In the genomic region with DNA sequence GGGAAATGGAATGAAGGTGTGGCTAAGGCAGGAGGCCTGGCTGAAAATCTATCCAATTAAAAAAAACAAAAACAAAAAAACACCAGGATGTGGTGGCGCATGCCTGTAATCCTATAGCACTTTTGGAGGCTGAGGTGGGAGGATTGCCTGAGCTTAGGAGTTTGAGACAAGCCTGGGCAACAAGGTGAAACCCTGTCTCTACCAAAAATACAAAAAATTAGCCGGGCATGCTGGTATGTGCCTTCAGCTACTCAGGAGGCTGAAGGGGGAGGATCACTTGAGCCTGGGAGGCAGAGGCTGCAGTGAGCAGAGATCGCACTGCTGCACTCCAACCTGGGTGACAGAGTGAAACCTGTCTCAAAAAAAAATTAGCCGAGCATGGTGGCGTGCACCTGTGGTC, we compare ENCODE assay signal across 19 cellular contexts. TPM values are rescaled to one million over a fixed set of nuclear protein-coding genes. Genes with fewer than 3 reads are reported as not detected.
DNase-seq lines count a peak whose midpoint lies in the region; ATAC-seq, FAIRE-seq and TF ChIP-seq lines count a peak whose summit lies in the region.
"Had no signal": no experiment of that assay in that cellular context is flagged by ENCODE, and none has a peak within 500 bp of the region (broad histone marks: within the 10 kb centered on the region; RNA-seq: fewer than 3 reads in every experiment).

No MANE protein-coding gene starts in this region.

- ATAC-seq in GM23338 (no peak), K562 (no peak)

- TF ChIP-seq CTCF in 22Rv1 (IDR thresholded peaks at IDR 0.05) (no peak), GM23338 (conservative IDR thresholded peaks at IDR 0.05; ENCODE audit: low read depth in 2 of 2) (no peak), K562 (IDR thresholded peaks at IDR 0.05 in 2 of 3, conservative IDR thresholded peaks at IDR 0.05 in 1 of 3; ENCODE audit: insufficient read depth in 2 of 3, low read depth in 1 of 3, low read length in 3 of 3) (no peak), nephron progenitor cell (IDR thresholded peaks at IDR 0.05) (no peak)

- H3K4me1 ChIP-seq in GM23338 (ENCODE audit: insufficient read depth): peaks cover 4% of the 10 kb centered on the region; the same call in 1 of the 2 replicates
- H3K4me1 ChIP-seq in K562 (replicated peaks in 1 of 2; ENCODE audit: control insufficient read depth in 2 of 2, insufficient read depth in 2 of 2, low read length in 2 of 2): no peaks in the 10 kb centered on the region
- H3K4me1 ChIP-seq: HAP-1 had no signal

- no peak for TF ChIP-seq POLR2A in K562 (conservative IDR thresholded peaks at IDR 0.05)

- no TSS peak for BruUV-seq in K562 (replicated peaks; lab: Mats Ljungman, UMichigan)

- TF ChIP-seq RAD21 in K562 (CRISPR knock-in tag; conservative IDR thresholded peaks at IDR 0.05 in 1 of 2, IDR thresholded peaks at IDR 0.05 in 1 of 2): no peak

- H3K4me3 ChIP-seq in GM23338: no peak overlapping the region
- H3K4me3 ChIP-seq in K562: no peak overlapping the region
- H3K4me3 ChIP-seq: HAP-1 had no signal

- no peak overlapping the region for H2AFZ ChIP-seq in GM23338
- no peak overlapping the region for H2AFZ ChIP-seq in K562 (ENCODE audit: low read depth, low read length)

- no peaks in the 10 kb centered on the region for H3K9me1 ChIP-seq in K562 (ENCODE audit: control insufficient read depth, insufficient read depth, low read length)

- H3K4me1 Mint-ChIP-seq in GM23338 (peaks cover 10% of the 10 kb centered on the region), nephron progenitor cell (peaks cover 10% of the 10 kb centered on the region)

- 91% methylated on average over 5 of the region's 5 CpGs for WGBS in K562 (ENCODE audit: insufficient coverage, low coverage, missing lambda C conversion rate)

- CTCF ChIA-PET in K562 (lab: Yijun Ruan, JAX; ENCODE audit: low intra/inter-chr PET ratio): no interaction called here

- H3K9ac ChIP-seq in K562 (ENCODE audit: insufficient read depth in 1 of 2, low read depth in 2 of 2, low read length in 2 of 2): no peak overlapping the region

- no peaks in the 10 kb centered on the region for H3K27me3 Mint-ChIP-seq in GM23338 (ENCODE audit: insufficient read depth, low read depth, poor library complexity)
- no peaks in the 10 kb centered on the region for H3K27me3 Mint-ChIP-seq in nephron progenitor cell (ENCODE audit: low read depth, poor library complexity)
- H3K27me3 Mint-ChIP-seq: CD4-positive, alpha-beta T cell had no signal

- H4K20me1 ChIP-seq in GM23338 (replicated peaks; ENCODE audit: insufficient read depth): peaks cover 44% of the 10 kb centered on the region
- peaks cover 16% of the 10 kb centered on the region; the same call in 1 of the 2 replicates for H4K20me1 ChIP-seq in K562 (replicated peaks; ENCODE audit: control insufficient read depth, insufficient read depth, low read length)

- H3K4me2 ChIP-seq in GM23338: no peak overlapping the region
- H3K4me2 ChIP-seq in K562 (ENCODE audit: insufficient read depth, low read length): no peak overlapping the region

- in situ Hi-C loops in K562 (cut with MboI): no loop called here

- POLR2A ChIA-PET in K562 (lab: Yijun Ruan, JAX): interaction anchor here (0.7 to 2.2 kb wide), 3 partner anchors 9 to 19 kb away, joined by 3 to 6 read pairs (median 4); no protein-coding TSS in a partner anchor

- no peak for FAIRE-seq in K562 (lab: Jason Lieb, UNC)
- FAIRE-seq: A204.1 had no signal

- H3K36me3 Mint-ChIP-seq in GM23338 (ENCODE audit: low read depth) (peaks cover 38% of the 10 kb centered on the region), nephron progenitor cell (ENCODE audit: low read depth) (peaks cover 55% of the 10 kb centered on the region)

- intact Hi-C loops in K562 (cut with micrococcal nuclease): no loop called here

- H3K36me3 ChIP-seq in GM23338 (ENCODE audit: insufficient read depth) (peaks cover 12% of the 10 kb centered on the region), K562 (ENCODE audit: control insufficient read depth, insufficient read depth, low read length) (peaks cover 65% of the 10 kb centered on the region)

- H3K9me3 Mint-ChIP-seq in GM23338: no peaks in the 10 kb centered on the region
- no peaks in the 10 kb centered on the region for H3K9me3 Mint-ChIP-seq in nephron progenitor cell
- H3K9me3 Mint-ChIP-seq: CD4-positive, alpha-beta T cell had no signal

- H3K27me3 ChIP-seq in GM23338 (ENCODE audit: insufficient read depth): no peaks in the 10 kb centered on the region
- no peaks in the 10 kb centered on the region for H3K27me3 ChIP-seq in K562 (ENCODE audit: control insufficient read depth in 2 of 2, insufficient read depth in 2 of 2, low read length in 2 of 2)

- no peaks in the 10 kb centered on the region for H3K9me3 ChIP-seq in K562 (replicated peaks; ENCODE audit: control insufficient read depth, insufficient read depth, low read depth, low read length)
- H3K9me3 ChIP-seq: HAP-1 had no signal

- H3K27ac Mint-ChIP-seq in GM23338: no peak overlapping the region
- peak overlapping the region; percentile 95 for H3K27ac Mint-ChIP-seq in nephron progenitor cell
- H3K27ac Mint-ChIP-seq: CD4-positive, alpha-beta T cell had no signal

- peak overlapping the region; percentile 79 for H3K27ac ChIP-seq in 22Rv1
- peak overlapping the region; percentile 45; the same call in 1 of the 2 replicates for H3K27ac ChIP-seq in GM23338 (ENCODE audit: low read depth)
- no peak overlapping the region for H3K27ac ChIP-seq in K562 (ENCODE audit: extremely low read depth, low read depth, low read length)
- H3K27ac ChIP-seq: C4-2B, HL-60 had no signal

- no peak for TF ChIP-seq EP300 in K562 (IDR thresholded peaks at IDR 0.05; ENCODE audit: low read length)

- H3K9me2 ChIP-seq in GM23338 (ENCODE audit: insufficient read depth): no peaks in the 10 kb centered on the region

- H3F3A ChIP-seq in GM23338 (replicated peaks; ENCODE audit: low read depth): 0 out of 2 replicates have a peak, but pooled peaks cover 3% of the 10 kb centered on the region

- H3K4me3 Mint-ChIP-seq in GM23338: no peak overlapping the region
- H3K4me3 Mint-ChIP-seq in nephron progenitor cell: no peak overlapping the region
- H3K4me3 Mint-ChIP-seq: CD4-positive, alpha-beta T cell had no signal

- DNase-seq in GM23338 (ENCODE audit: low spot score) (no peak), K562 (ENCODE audit: extremely low read depth in 1 of 4, low spot score in 3 of 4) (no peak), nephron progenitor cell (no peak), hepatic stellate cell (ENCODE audit: low spot score) (no peak), NCI-H187 treated with DMSO at 0.1 percent for 48 hours (lab: John Stamatoyannopoulos, UW) (no peak), AG08395 (ENCODE audit: low spot score) (no peak)
- DNase-seq: ACHN; AML-193; CD4-positive, alpha-beta T cell; DMS153; DMS79; GF-D8; IMR-90; KBM-7 had no signal

- H3K79me2 ChIP-seq in GM23338 (replicated peaks; ENCODE audit: insufficient read depth): peaks cover 74% of the 10 kb centered on the region
- H3K79me2 ChIP-seq in K562 (ENCODE audit: control insufficient read depth, insufficient read depth, low read length): peaks cover 50% of the 10 kb centered on the region; the same call in 2 of the 3 replicates

RNA-seq across cellular contexts. Expression of a gene that starts 21.1 kb away (rescaled TPM):
- total RNA-seq in GM23338 (2014; rRNA removed; shearing (Covaris generic)): 120 and 128 TPM in 2 replicates
- polyA plus RNA-seq in GM23338 (2016; fragmentation: Nextera tagmentation; extraction: Ambion mirVana) (62.4 and 69.0 TPM in 2 replicates), K562 (2011; rRNA removed) (140 and 170 TPM in 2 replicates), K562 (2014; fragmentation: Illumina TruSeq; extraction: Trizol) (108 and 122 TPM in 2 replicates), K562 (2014; fragmentation: Nextera tagmentation; extraction: Ambion mirVana) (10 to 100 TPM; 38.9 to 59.0 TPM), K562 (2014; rRNA removed) (144 and 164 TPM in 2 replicates)
- total RNA-seq in K562 (2011; cell fraction: chromatin; rRNA removed; ENCODE audit: low replicate concordance): 153 and 249 TPM in 2 replicates
- total RNA-seq in K562 (2011; cell fraction: nucleolus; rRNA removed): 152 and 167 TPM in 2 replicates
- 169 and 188 TPM in 2 replicates for total RNA-seq in K562 (2011; cell fraction: nucleoplasm; rRNA removed)
- total RNA-seq in K562 (2014; rRNA removed) (142 and 188 TPM in 2 replicates), K562 (2014; rRNA removed; fragmentation: Illumina TruSeq; extraction: Trizol) (60.4 and 81.2 TPM in 2 replicates), K562 (2015; rRNA removed; fragmentation: Illumina TruSeq; extraction: Trizol) (124 and 128 TPM in 2 replicates), K562 (2021) (120 TPM in 2 replicates)
- 244 and 362 TPM in 2 replicates for polyA plus RNA-seq in K562 (2011; cell fraction: cytosol; rRNA removed)
- polyA plus RNA-seq in K562 (2011; cell fraction: nucleus; rRNA removed): 198 and 228 TPM in 2 replicates
- polyA plus RNA-seq in K562 (2012): 125 and 212 TPM in 2 replicates
- polyA minus RNA-seq in K562 (2011; rRNA and poly(A)+ RNA removed): 88.7 and 103 TPM in 2 replicates
- polyA minus RNA-seq in K562 (2011; cell fraction: cytosol; rRNA and poly(A)+ RNA removed): 76.4 and 82.6 TPM in 2 replicates
- 75.5 and 95.9 TPM in 2 replicates for polyA minus RNA-seq in K562 (2011; cell fraction: nucleus; rRNA and poly(A)+ RNA removed)

RNA-seq across cellular contexts. Expression of a gene that starts 21.7 kb away (rescaled TPM):
- 19.5 and 20.3 TPM in 2 replicates for total RNA-seq in GM23338 (2014; rRNA removed; shearing (Covaris generic))
- polyA plus RNA-seq in GM23338 (2016; fragmentation: Nextera tagmentation; extraction: Ambion mirVana) (2.5 and 2.8 TPM in 2 replicates), K562 (2011; rRNA removed) (43.2 and 46.6 TPM in 2 replicates), K562 (2014; fragmentation: Illumina TruSeq; extraction: Trizol) (20.1 and 21.2 TPM in 2 replicates), K562 (2014; fragmentation: Nextera tagmentation; extraction: Ambion mirVana) (1 to 10 TPM; 2.3 to 4.7 TPM), K562 (2014; rRNA removed) (16.3 and 16.9 TPM in 2 replicates)
- total RNA-seq in K562 (2011; cell fraction: chromatin; rRNA removed; ENCODE audit: low replicate concordance): 41.8 and 45.3 TPM in 2 replicates
- 38.3 and 44.4 TPM in 2 replicates for total RNA-seq in K562 (2011; cell fraction: nucleolus; rRNA removed)
- 44.4 and 47.6 TPM in 2 replicates for total RNA-seq in K562 (2011; cell fraction: nucleoplasm; rRNA removed)
- total RNA-seq in K562 (2014; rRNA removed) (14.8 and 15.1 TPM in 2 replicates), K562 (2014; rRNA removed; fragmentation: Illumina TruSeq; extraction: Trizol) (14.8 and 15.3 TPM in 2 replicates), K562 (2015; rRNA removed; fragmentation: Illumina TruSeq; extraction: Trizol) (14.4 and 15.5 TPM in 2 replicates), K562 (2021) (16.6 and 18.9 TPM in 2 replicates)
- 33.1 and 42.6 TPM in 2 replicates for polyA plus RNA-seq in K562 (2011; cell fraction: cytosol; rRNA removed)
- polyA plus RNA-seq in K562 (2011; cell fraction: nucleus; rRNA removed): 43.6 and 54.0 TPM in 2 replicates
- polyA plus RNA-seq in K562 (2012): 13.7 and 13.8 TPM in 2 replicates
- polyA minus RNA-seq in K562 (2011; rRNA and poly(A)+ RNA removed): 43.5 and 52.8 TPM in 2 replicates
- 15.8 and 19.3 TPM in 2 replicates for polyA minus RNA-seq in K562 (2011; cell fraction: cytosol; rRNA and poly(A)+ RNA removed)
- polyA minus RNA-seq in K562 (2011; cell fraction: nucleus; rRNA and poly(A)+ RNA removed): 20.2 and 29.5 TPM in 2 replicates

RNA-seq across cellular contexts. Expression of a gene that starts 42.2 kb away (rescaled TPM):
- 36.0 and 45.5 TPM in 2 replicates for total RNA-seq in GM23338 (2014; rRNA removed; shearing (Covaris generic))
- polyA plus RNA-seq in GM23338 (2016; fragmentation: Nextera tagmentation; extraction: Ambion mirVana) (15.4 and 19.2 TPM in 2 replicates), K562 (2011; rRNA removed) (70.3 and 95.1 TPM in 2 replicates), K562 (2014; fragmentation: Illumina TruSeq; extraction: Trizol) (89.6 and 91.7 TPM in 2 replicates), K562 (2014; fragmentation: Nextera tagmentation; extraction: Ambion mirVana) (10 to 100 TPM; 18.9 to 39.4 TPM), K562 (2014; rRNA removed) (74.4 and 85.6 TPM in 2 replicates)
- total RNA-seq in K562 (2011; cell fraction: chromatin; rRNA removed; ENCODE audit: low replicate concordance): 50.0 and 70.5 TPM in 2 replicates
- total RNA-seq in K562 (2011; cell fraction: nucleolus; rRNA removed): 44.6 and 55.7 TPM in 2 replicates
- total RNA-seq in K562 (2011; cell fraction: nucleoplasm; rRNA removed): 43.4 and 44.5 TPM in 2 replicates
- total RNA-seq in K562 (2014; rRNA removed) (61.1 and 70.2 TPM in 2 replicates), K562 (2014; rRNA removed; fragmentation: Illumina TruSeq; extraction: Trizol) (102 and 104 TPM in 2 replicates), K562 (2015; rRNA removed; fragmentation: Illumina TruSeq; extraction: Trizol) (82.0 and 85.0 TPM in 2 replicates), K562 (2021) (69.0 and 73.1 TPM in 2 replicates)
- polyA plus RNA-seq in K562 (2011; cell fraction: cytosol; rRNA removed): 41.3 and 55.7 TPM in 2 replicates
- polyA plus RNA-seq in K562 (2011; cell fraction: nucleus; rRNA removed): 23.3 and 26.4 TPM in 2 replicates
- 52.5 and 66.7 TPM in 2 replicates for polyA plus RNA-seq in K562 (2012)
- polyA minus RNA-seq in K562 (2011; rRNA and poly(A)+ RNA removed): 104 and 115 TPM in 2 replicates
- polyA minus RNA-seq in K562 (2011; cell fraction: cytosol; rRNA and poly(A)+ RNA removed): 34.6 and 39.5 TPM in 2 replicates
- 23.8 and 26.3 TPM in 2 replicates for polyA minus RNA-seq in K562 (2011; cell fraction: nucleus; rRNA and poly(A)+ RNA removed)
